Comparison of ENCODE assay signal across 1 cellular context in the genomic region with DNA sequence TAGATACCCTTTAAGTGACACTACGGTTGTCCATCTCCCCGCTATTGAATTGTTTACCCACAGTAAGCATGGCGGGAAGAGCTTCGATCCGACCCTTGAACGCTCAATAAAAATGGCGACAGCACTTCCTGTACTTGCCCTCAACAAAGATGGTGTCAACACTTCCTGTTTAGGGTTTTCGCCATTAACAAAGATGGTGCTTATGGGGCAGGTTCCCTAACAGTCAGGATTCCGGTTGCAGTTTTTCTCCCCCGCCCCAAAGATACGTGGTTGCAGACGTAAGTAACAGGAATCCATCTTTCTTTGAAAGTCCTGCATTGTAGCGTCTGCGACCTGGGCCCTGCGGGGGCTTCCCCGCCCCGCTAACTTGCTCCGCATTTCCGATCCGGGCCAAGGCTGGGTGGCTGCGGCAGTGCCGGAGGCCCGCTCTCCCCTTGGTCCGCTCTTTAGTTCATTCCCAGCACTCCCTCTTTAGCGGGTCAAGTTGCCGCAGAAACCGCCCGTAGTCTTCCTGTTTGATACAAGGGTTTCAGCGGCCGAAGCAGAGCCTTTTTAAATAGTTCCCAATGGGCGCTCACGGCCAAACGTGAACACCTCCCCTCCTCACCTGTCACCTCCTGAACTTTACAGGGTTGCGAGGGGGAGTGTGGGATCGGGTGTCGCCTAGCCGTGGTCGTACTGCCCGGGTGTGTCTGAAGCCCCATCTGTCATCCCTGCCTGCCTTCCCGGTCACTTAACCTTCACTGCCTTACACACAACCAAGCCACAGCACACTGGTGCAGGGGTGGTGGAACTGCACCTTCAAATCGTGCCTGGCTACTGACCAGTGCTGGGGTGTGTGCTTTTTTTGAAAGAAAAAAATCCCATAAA.
TF ChIP-seq lines count a peak whose summit lies in the region.

TSS of gene CRADD (plus strand) at position 181 of the 870 bp plus-strand sequence.

TF ChIP-seq in K562, 482 proteins besides CTCF, POLR2A, EP300 and RAD21 (continued from another document and continues in another):
- 0 out of 2 replicates have a peak, but pooled peaks have one; percentile 29 for TF ChIP-seq SMAD4 (CRISPR knock-in tag; conservative IDR thresholded peaks at IDR 0.05)
- TF ChIP-seq BRD4 (IDR thresholded peaks at IDR 0.05), result peak; percentile 93
- peak; percentile 36 to 48; a peak in 3 of 4 replicates for TF ChIP-seq MNT (conservative IDR thresholded peaks at IDR 0.05)
- TF ChIP-seq MCM3 (IDR thresholded peaks at IDR 0.05), result no peak
- TF ChIP-seq TBP (optimal IDR thresholded peaks at IDR 0.05; ENCODE audit: low read depth, low read length), result peak; percentile 93
- peak; percentile 84 for TF ChIP-seq SUPT5H (IDR thresholded peaks at IDR 0.05)
- peak; percentile 90 for TF ChIP-seq RBFOX2 (IDR thresholded peaks at IDR 0.05; ENCODE audit: low read depth, low read length)
- peak; percentile 85 for TF ChIP-seq ETS1 (conservative IDR thresholded peaks at IDR 0.05; ENCODE audit: control insufficient read depth, low read depth, low read length)
- TF ChIP-seq, protein P1, sequence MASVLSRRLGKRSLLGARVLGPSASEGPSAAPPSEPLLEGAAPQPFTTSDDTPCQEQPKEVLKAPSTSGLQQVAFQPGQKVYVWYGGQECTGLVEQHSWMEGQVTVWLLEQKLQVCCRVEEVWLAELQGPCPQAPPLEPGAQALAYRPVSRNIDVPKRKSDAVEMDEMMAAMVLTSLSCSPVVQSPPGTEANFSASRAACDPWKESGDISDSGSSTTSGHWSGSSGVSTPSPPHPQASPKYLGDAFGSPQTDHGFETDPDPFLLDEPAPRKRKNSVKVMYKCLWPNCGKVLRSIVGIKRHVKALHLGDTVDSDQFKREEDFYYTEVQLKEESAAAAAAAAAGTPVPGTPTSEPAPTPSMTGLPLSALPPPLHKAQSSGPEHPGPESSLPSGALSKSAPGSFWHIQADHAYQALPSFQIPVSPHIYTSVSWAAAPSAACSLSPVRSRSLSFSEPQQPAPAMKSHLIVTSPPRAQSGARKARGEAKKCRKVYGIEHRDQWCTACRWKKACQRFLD (CRISPR knock-in tag; IDR thresholded peaks at IDR 0.05), result peak; percentile 80
- 0 out of 2 replicates have a peak, but pooled peaks have one; percentile 23 for TF ChIP-seq RUNX1 (IDR thresholded peaks at IDR 0.05; ENCODE audit: low read depth)
- TF ChIP-seq ZNF23 (CRISPR knock-in tag; IDR thresholded peaks at IDR 0.05), result 0 out of 2 replicates have a peak, but pooled peaks have one; percentile 2
- no peak for TF ChIP-seq TSC22D4 (tag; IDR thresholded peaks at IDR 0.05)
- peak; percentile 55; the same call in 1 of the 2 replicates for TF ChIP-seq BCL6 (CRISPR knock-in tag; IDR thresholded peaks at IDR 0.05)
- TF ChIP-seq ZBTB26 (CRISPR knock-in tag; IDR thresholded peaks at IDR 0.05), result no peak
- TF ChIP-seq CREB3L1 (IDR thresholded peaks at IDR 0.05; ENCODE audit: borderline replicate concordance, low read depth), result peak; percentile 60; the same call in 1 of the 2 replicates
- TF ChIP-seq, protein P2, sequence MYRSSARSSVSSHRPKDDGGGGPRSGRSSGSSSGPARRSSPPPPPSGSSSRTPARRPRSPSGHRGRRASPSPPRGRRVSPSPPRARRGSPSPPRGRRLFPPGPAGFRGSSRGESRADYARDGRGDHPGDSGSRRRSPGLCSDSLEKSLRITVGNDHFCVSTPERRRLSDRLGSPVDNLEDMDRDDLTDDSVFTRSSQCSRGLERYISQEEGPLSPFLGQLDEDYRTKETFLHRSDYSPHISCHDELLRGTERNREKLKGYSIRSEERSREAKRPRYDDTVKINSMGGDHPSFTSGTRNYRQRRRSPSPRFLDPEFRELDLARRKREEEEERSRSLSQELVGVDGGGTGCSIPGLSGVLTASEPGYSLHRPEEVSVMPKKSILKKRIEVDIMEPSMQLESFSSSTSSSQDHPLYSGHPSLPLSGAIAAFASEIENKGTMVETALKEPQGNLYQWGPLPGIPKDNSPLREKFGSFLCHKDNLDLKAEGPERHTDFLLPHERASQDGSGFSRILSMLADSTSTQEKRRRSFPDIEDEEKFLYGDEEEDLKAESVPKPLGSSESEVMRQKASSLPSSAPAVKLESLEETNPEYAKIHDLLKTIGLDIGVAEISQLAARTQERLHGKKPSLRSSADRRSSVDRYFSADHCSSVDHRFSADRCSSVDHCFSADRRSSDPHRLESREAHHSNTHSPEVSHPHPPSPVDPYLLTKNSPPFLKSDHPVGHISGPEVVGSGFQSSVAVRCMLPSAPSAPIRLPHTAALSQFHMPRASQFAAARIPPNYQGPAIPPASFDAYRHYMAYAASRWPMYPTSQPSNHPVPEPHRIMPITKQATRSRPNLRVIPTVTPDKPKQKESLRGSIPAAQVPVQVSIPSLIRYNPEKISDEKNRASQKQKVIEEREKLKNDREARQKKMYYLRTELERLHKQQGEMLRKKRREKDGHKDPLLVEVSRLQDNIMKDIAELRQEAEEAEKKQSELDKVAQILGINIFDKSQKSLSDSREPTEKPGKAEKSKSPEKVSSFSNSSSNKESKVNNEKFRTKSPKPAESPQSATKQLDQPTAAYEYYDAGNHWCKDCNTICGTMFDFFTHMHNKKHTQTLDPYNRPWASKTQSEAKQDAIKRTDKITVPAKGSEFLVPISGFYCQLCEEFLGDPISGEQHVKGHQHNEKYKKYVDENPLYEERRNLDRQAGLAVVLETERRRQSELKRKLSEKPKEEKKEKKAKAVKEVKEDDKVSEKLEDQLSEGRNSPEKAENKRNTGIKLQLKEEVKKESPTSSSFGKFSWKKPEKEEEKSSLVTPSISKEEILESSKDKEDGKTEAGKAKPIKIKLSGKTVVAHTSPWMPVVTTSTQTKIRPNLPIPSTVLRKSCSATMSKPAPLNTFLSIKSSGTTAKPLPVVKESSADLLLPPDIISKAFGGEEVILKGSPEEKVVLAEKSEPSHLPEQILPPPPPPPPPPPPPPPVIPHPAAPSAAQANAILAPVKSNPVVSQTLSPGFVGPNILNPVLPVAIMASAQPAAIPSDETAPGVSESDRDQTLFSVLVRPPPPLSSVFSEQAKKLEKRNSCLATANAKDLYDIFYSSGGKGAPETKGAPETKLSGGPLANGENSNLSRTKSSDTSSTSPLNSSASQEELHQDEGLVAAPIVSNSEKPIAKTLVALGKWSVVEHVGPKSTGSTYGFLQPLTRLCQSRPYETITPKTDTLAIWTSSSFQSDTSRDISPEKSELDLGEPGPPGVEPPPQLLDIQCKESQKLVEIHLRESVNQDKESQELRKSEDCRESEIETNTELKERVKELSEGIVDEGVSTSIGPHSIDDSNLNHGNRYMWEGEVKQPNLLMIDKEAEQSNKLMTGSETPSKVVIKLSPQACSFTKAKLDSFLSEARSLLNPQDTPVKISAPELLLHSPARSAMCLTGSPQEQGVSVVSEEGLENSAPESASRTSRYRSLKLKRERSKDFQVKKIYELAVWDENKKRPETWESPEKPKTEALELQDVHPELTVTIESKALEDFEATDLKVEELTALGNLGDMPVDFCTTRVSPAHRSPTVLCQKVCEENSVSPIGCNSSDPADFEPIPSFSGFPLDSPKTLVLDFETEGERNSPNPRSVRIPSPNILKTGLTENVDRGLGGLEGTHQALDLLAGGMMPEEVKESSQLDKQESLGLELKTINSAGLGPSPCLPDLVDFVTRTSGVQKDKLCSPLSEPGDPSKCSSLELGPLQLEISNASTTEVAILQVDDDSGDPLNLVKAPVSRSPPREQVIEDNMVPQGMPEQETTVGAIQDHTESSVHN (IDR thresholded peaks at IDR 0.05; ENCODE audit: borderline replicate concordance in 1 of 2, low read depth in 1 of 2), result no peak
- TF ChIP-seq SIX5 (IDR thresholded peaks at IDR 0.05; ENCODE audit: borderline replicate concordance in 1 of 2, insufficient read depth in 1 of 2, low read depth in 1 of 2, low read length in 2 of 2), result peak; percentile 73 to 88
- 0 out of 2 replicates have a peak, but pooled peaks have one; percentile 9 for TF ChIP-seq MYC (IDR thresholded peaks at IDR 0.05; ENCODE audit: low read depth, low read length)
- TF ChIP-seq MYC (CRISPR knock-in tag; IDR thresholded peaks at IDR 0.05; ENCODE audit: borderline replicate concordance, low read depth), result no peak
- TF ChIP-seq GABPA (tag; conservative IDR thresholded peaks at IDR 0.05; ENCODE audit: low read depth), result peak; percentile 97
- TF ChIP-seq IRF9 (tag; IDR thresholded peaks at IDR 0.05), result no peak
- peak; percentile 97 for TF ChIP-seq ZNF766 (CRISPR knock-in tag; conservative IDR thresholded peaks at IDR 0.05)
- TF ChIP-seq ELF4 (CRISPR knock-in tag; IDR thresholded peaks at IDR 0.05), result peak; percentile 81
- TF ChIP-seq KAT7 (CRISPR knock-in tag; IDR thresholded peaks at IDR 0.05; ENCODE audit: borderline replicate concordance), result peak; percentile 73; the same call in 1 of the 2 replicates
- TF ChIP-seq TEAD4 (IDR thresholded peaks at IDR 0.05; ENCODE audit: low read length), result peak; percentile 30; the same call in 1 of the 2 replicates
- no peak for TF ChIP-seq TEAD4 (CRISPR knock-in tag; IDR thresholded peaks at IDR 0.05; ENCODE audit: borderline replicate concordance)
- TF ChIP-seq ZNF561 (CRISPR knock-in tag; conservative IDR thresholded peaks at IDR 0.05), result no peak
- TF ChIP-seq CTBP1 (IDR thresholded peaks at IDR 0.05; ENCODE audit: borderline replicate concordance), result peak; percentile 14; the same call in 1 of the 2 replicates
- no peak for TF ChIP-seq ELK1 (CRISPR knock-in tag; IDR thresholded peaks at IDR 0.05)
- peak; percentile 47; the same call in 1 of the 2 replicates for TF ChIP-seq CBX1 (IDR thresholded peaks at IDR 0.05; ENCODE audit: low read depth)
